ENCODE assay signal across 23 cellular contexts in genomic region chr18:70365361-70365760, GRCh38.
"Had no signal": no experiment of that assay in that cellular context is flagged by ENCODE, and none has a peak within 500 bp of the region (broad histone marks: within the 10 kb centered on the region; RNA-seq: fewer than 3 reads in every experiment).

No MANE protein-coding gene starts in this region.

- H3K27ac Mint-ChIP-seq: activated naive CD8-positive, alpha-beta T cell treated with anti-CD3 and anti-CD28 coated beads for 36 hours; activated T-helper 2 cell treated with anti-CD3 and anti-CD28 coated beads, Interferon-gamma antibody, Interleukin-2, Interleukin-4, amounts not matched to agents 10 μg/mL and 5 μg/mL and 100 μg/mL, durations not matched to agents 14 hours and 24 hours and 36 hours; naive thymus-derived CD4-positive, alpha-beta T cell; stimulated activated naive B cell treated with anti-CD40 and anti-IgM and Interleukin-4, amounts not matched to agents 10 μg/mL and 1 μg/mL and 100 μg/mL, for 72 hours; type B pancreatic cell had no signal

- H3K4me1 Mint-ChIP-seq: activated naive CD8-positive, alpha-beta T cell treated with anti-CD3 and anti-CD28 coated beads for 36 hours; naive thymus-derived CD4-positive, alpha-beta T cell; stimulated activated naive B cell treated with anti-CD40 and anti-IgM and Interleukin-4, amounts not matched to agents 10 μg/mL and 1 μg/mL and 100 μg/mL, for 72 hours had no signal

- H3K4me1 ChIP-seq: lower lobe of right lung, testis, vagina had no signal

- H3K27me3 Mint-ChIP-seq: type B pancreatic cell had no signal

- H3K27me3 ChIP-seq: testis, vagina had no signal

- H3K9me3 ChIP-seq: lower lobe of right lung, testis, vagina had no signal

- H3K9me3 Mint-ChIP-seq: activated naive CD8-positive, alpha-beta T cell treated with anti-CD3 and anti-CD28 coated beads for 36 hours; activated T-cell treated with anti-CD3 and anti-CD28 coated beads, Interleukin-2, amount 50 U/mL, for 4 hours; activated T-helper 2 cell treated with anti-CD3 and anti-CD28 coated beads, Interferon-gamma antibody, Interleukin-2, Interleukin-4, amounts not matched to agents 10 μg/mL and 5 μg/mL and 100 μg/mL, durations not matched to agents 14 hours and 24 hours and 36 hours; naive thymus-derived CD4-positive, alpha-beta T cell; neural crest cell; stimulated activated naive B cell treated with anti-CD40 and anti-IgM and Interleukin-4, amounts not matched to agents 10 μg/mL and 1 μg/mL and 100 μg/mL, for 72 hours; type B pancreatic cell had no signal

- DNase-seq: activated CD4-positive, alpha-beta T cell treated with anti-CD3 and anti-CD28 coated beads, Interleukin-2, amount 50 U/mL, for 4 hours; activated CD8-positive, alpha-beta memory T cell treated with anti-CD3 and anti-CD28 coated beads for 24 hours; activated CD8-positive, alpha-beta memory T cell treated with anti-CD3 and anti-CD28 coated beads, Interleukin-2, amount 50 U/mL, for 4 hours; activated naive CD4-positive, alpha-beta T cell treated with Interleukin-2 at 50 U/mL for 16 hours; activated naive CD8-positive, alpha-beta T cell treated with anti-CD3 and anti-CD28 coated beads for 36 hours; activated T-cell treated with anti-CD3 and anti-CD28 coated beads, Interleukin-2, amount 50 U/mL, for 4 hours; amniotic stem cell; cerebellar nuclear complex; foreskin fibroblast; lower lobe of right lung; naive thymus-derived CD4-positive, alpha-beta T cell; occipital lobe; stimulated activated CD4-positive, alpha-beta T cell treated with anti-CD3 and anti-CD28 coated beads, Interleukin-2, amount 100 ng/mL, for 48 hours; stimulated activated CD8-positive, alpha-beta memory T cell treated with anti-CD3 and anti-CD28 coated beads, Interleukin-4, amount 100 ng/mL, for 48 hours; stimulated activated naive B cell treated with anti-CD40 and anti-IgM and Interleukin-4, amounts not matched to agents 10 μg/mL and 1 μg/mL and 100 μg/mL, for 72 hours; testis had no signal

- H3K27ac ChIP-seq: coronary artery, lower lobe of right lung, testis, vagina had no signal

- H3K4me3 ChIP-seq: coronary artery, lower lobe of right lung, testis, vagina had no signal

- ATAC-seq: activated T-cell treated with anti-CD3 and anti-CD28 coated beads, Interleukin-2, amount 50 U/mL, for 4 hours; left lobe of liver; lower lobe of right lung; naive thymus-derived CD4-positive, alpha-beta T cell; sciatic nerve; stimulated activated naive B cell treated with anti-CD40 and anti-IgM and Interleukin-4, amounts not matched to agents 10 μg/mL and 1 μg/mL and 100 μg/mL, for 72 hours had no signal

- H3K4me3 Mint-ChIP-seq: activated naive CD8-positive, alpha-beta T cell treated with anti-CD3 and anti-CD28 coated beads for 36 hours; activated T-cell treated with anti-CD3 and anti-CD28 coated beads, Interleukin-2, amount 50 U/mL, for 4 hours; naive thymus-derived CD4-positive, alpha-beta T cell; neural crest cell; stimulated activated naive B cell treated with anti-CD40 and anti-IgM and Interleukin-4, amounts not matched to agents 10 μg/mL and 1 μg/mL and 100 μg/mL, for 72 hours; type B pancreatic cell had no signal

- H3K36me3 Mint-ChIP-seq: activated naive CD8-positive, alpha-beta T cell treated with anti-CD3 and anti-CD28 coated beads for 36 hours; naive thymus-derived CD4-positive, alpha-beta T cell; stimulated activated naive B cell treated with anti-CD40 and anti-IgM and Interleukin-4, amounts not matched to agents 10 μg/mL and 1 μg/mL and 100 μg/mL, for 72 hours; type B pancreatic cell had no signal

- H3K36me3 ChIP-seq: lower lobe of right lung, vagina had no signal
